In the genomic region with DNA sequence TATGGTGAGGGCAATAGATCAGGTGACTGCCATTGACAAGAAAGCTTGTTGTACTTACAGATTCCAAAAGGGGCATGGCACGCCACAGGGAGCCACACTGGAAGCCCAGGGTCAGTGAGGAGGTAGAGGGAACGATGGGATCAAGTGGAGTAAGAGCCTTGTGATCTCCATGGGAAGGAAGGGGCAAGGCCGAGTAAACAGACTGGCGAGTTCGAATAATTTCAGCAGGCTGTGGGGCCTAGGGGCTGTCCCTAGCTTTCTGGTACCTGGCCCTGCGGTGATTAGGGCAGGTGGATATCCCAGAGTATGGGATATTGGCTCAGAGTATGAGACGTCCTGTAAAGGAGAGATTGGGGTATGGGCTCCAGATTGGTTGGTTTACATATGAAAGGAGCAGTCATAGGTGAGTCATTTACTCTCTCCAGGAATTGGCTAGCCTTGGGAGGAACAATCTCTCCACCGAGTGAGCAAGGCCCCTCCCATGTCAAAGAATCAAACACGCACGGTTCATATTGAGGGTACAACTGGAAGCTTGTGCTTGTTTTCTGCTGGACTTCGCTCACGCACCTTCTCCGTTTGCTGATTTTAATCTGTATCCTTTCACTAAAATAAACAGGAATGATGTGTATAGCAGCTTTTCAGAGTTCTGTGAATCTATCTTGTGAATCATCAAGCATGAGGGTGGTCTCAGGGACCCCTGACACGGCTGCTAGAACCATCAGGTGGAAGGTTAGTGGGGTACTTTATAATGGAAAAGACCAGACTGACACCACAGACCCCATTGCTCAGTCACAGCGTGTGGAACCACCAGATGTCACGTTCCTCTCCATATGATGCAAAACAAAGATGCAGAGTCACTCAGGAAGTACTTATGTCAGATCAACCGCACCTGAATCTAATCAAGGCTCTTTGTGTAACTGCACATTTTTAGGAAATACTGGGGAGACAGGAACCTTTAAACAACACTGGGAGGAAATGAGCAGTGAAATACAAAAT, we compare ENCODE assay signal across 10 cellular contexts. TPM values are rescaled to one million over a fixed set of nuclear protein-coding genes. Genes with fewer than 3 reads are reported as not detected.
A peak's percentile ranks its signal among the peaks of the same experiment; 100 is the strongest.
DNase-seq lines count a peak whose midpoint lies in the region; ATAC-seq and TF ChIP-seq lines count a peak whose summit lies in the region.
"Had no signal": no experiment of that assay in that cellular context is flagged by ENCODE, and none has a peak within 500 bp of the region (broad histone marks: within the 10 kb centered on the region; RNA-seq: fewer than 3 reads in every experiment).

No MANE protein-coding gene starts in this region.

- H3K14ac ChIP-seq in H9 (ENCODE audit: insufficient read depth, low read length) = no peak overlapping the region

- peak overlapping the region; percentile 66 for H3K4me2 ChIP-seq in H9 (ENCODE audit: insufficient read depth, insufficient read length, low read length)

- H3K79me2 ChIP-seq in H9 (ENCODE audit: insufficient read depth, low read length) = no peaks in the 10 kb centered on the region; the same call in 1 of the 2 replicates

- H3K4me3 ChIP-seq in RWPE2 (ENCODE audit: severe bottlenecking) (no peak overlapping the region), uterus (no peak overlapping the region)
- H3K4me3 ChIP-seq: suprapubic skin had no signal

- peak overlapping the region; percentile 24 to 93 (median 56) for H3K27ac Mint-ChIP-seq in H9
- H3K27ac Mint-ChIP-seq: memory B cell had no signal

- peak overlapping the region; percentile 28 for H3K9ac ChIP-seq in H9 (ENCODE audit: extremely low read depth, insufficient read length, low read length)

- no peak overlapping the region for H2AFZ ChIP-seq in H9 (ENCODE audit: low read length)

- TF ChIP-seq POLR2A in uterus (IDR thresholded peaks at IDR 0.05) = no peak

- H3K27me3 ChIP-seq in H9 (ENCODE audit: insufficient read depth, low read length) (no peaks in the 10 kb centered on the region), RWPE2 (ENCODE audit: insufficient read depth, poor library complexity, severe bottlenecking) (no peaks in the 10 kb centered on the region), uterus (no peaks in the 10 kb centered on the region)
- H3K27me3 ChIP-seq: suprapubic skin had no signal

- H3K36me3 Mint-ChIP-seq in H9 (ENCODE audit: insufficient read depth in 1 of 3, low read depth in 3 of 3) = peaks cover 17 to 22% (median 19%) of the 10 kb centered on the region in 3 experiments

- no peak overlapping the region for H4K91ac ChIP-seq in H9 (ENCODE audit: insufficient read length, low read depth, low read length)

- H4K20me1 ChIP-seq in H9 (ENCODE audit: control insufficient read depth, insufficient read depth, insufficient read length) = no peaks in the 10 kb centered on the region

- TF ChIP-seq CTCF in H9 (conservative IDR thresholded peaks at IDR 0.05) (no peak), RWPE2 (IDR thresholded peaks at IDR 0.05; ENCODE audit: poor library complexity, severe bottlenecking) (no peak), uterus (IDR thresholded peaks at IDR 0.05) (no peak)

- H2BK5ac ChIP-seq in H9 (ENCODE audit: insufficient read length, low read length) = no peak overlapping the region

- H3K9me3 ChIP-seq in H9 (ENCODE audit: control insufficient read depth, low read depth, low read length) (no peaks in the 10 kb centered on the region), RWPE2 (ENCODE audit: severe bottlenecking) (no peaks in the 10 kb centered on the region), uterus (no peaks in the 10 kb centered on the region)
- H3K9me3 ChIP-seq: suprapubic skin had no signal

- no peaks in the 10 kb centered on the region for H3K23me2 ChIP-seq in H9 (ENCODE audit: insufficient read length, low read depth, low read length, poor library complexity, severe bottlenecking)

- no peaks in the 10 kb centered on the region for H3K27me3 Mint-ChIP-seq in H9 (ENCODE audit: low read depth)
- H3K27me3 Mint-ChIP-seq: memory B cell had no signal

- H3K18ac ChIP-seq in H9 (ENCODE audit: insufficient read length, low read depth, low read length) = no peak overlapping the region

- H3K56ac ChIP-seq in H9 (ENCODE audit: insufficient read length, low read depth, low read length) = no peak overlapping the region

- H3K23ac ChIP-seq in H9 (ENCODE audit: insufficient read length, low read depth, low read length) = no peak overlapping the region

- H3K4me3 Mint-ChIP-seq in H9 = peak overlapping the region; percentile 13 to 27
- H3K4me3 Mint-ChIP-seq: memory B cell had no signal

- peak; percentile 56 for DNase-seq in AG08396 (ENCODE audit: low spot score)
- DNase-seq in H9 = peak; percentile 79
- no peak for DNase-seq in RWPE2 (ENCODE audit: low spot score)
- DNase-seq in fibroblast of gingiva (ENCODE audit: low read depth) = peak; percentile 73
- DNase-seq in uterus = no peak
- no peak for DNase-seq in cerebellar nuclear complex (lab: John Stamatoyannopoulos, UW)

- H3K9me3 Mint-ChIP-seq in H9 = peaks cover 2 to 9% of the 10 kb centered on the region in 2 experiments; a peak in 4 of 5 replicates

- peak overlapping the region; percentile 86 for H2BK20ac ChIP-seq in H9 (ENCODE audit: low read depth, low read length, poor library complexity, severe bottlenecking)

- H4K5ac ChIP-seq in H9 (ENCODE audit: insufficient read length, low read depth, low read length) = no peak overlapping the region

- no peak overlapping the region for H2BK120ac ChIP-seq in H9 (ENCODE audit: low read depth, low read length, poor library complexity, severe bottlenecking)

- no peak overlapping the region for H2BK12ac ChIP-seq in H9 (ENCODE audit: insufficient read length, low read depth, low read length)

- H3K4me1 ChIP-seq in H9 (ENCODE audit: insufficient read depth, low read length) (peaks cover 5% of the 10 kb centered on the region; the same call in 1 of the 2 replicates), RWPE2 (ENCODE audit: insufficient read depth, poor library complexity, severe bottlenecking) (peaks cover 16% of the 10 kb centered on the region), uterus (peaks cover 0 to 3% of the 10 kb centered on the region in 2 donors)

- H3K27ac ChIP-seq in H9 (ENCODE audit: insufficient read length, low read depth, low read length) (peak overlapping the region; percentile 76), RWPE2 (ENCODE audit: poor library complexity, severe bottlenecking) (peak overlapping the region; percentile 37), uterus (no peak overlapping the region)
- H3K27ac ChIP-seq: suprapubic skin had no signal

- no peak overlapping the region for H2BK15ac ChIP-seq in H9 (ENCODE audit: low read depth, low read length)

- H3K79me1 ChIP-seq in H9 (ENCODE audit: insufficient read depth, low read depth, low read length, poor library complexity, severe bottlenecking) = no peaks in the 10 kb centered on the region

- intact Hi-C loops in uterus (cut with DNase I; ENCODE audit: low total_unique reads) = no loop called here

- no CpG with 5 or more reads among the region's 17 CpGs for WGBS in H9 (ENCODE audit: extremely low coverage, insufficient read length, low lambda C conversion rate)

- peak overlapping the region; percentile 39 for H3T11ph ChIP-seq in H9 (ENCODE audit: low read length)

- no peak overlapping the region for H2AK5ac ChIP-seq in H9 (ENCODE audit: insufficient read length, low read length)

- H3K36me3 ChIP-seq in RWPE2 (ENCODE audit: low read depth) (peaks cover 36% of the 10 kb centered on the region), uterus (no peaks in the 10 kb centered on the region)

- no peak overlapping the region for H4K8ac ChIP-seq in H9 (replicated peaks; ENCODE audit: insufficient read length, low read depth, low read length)

- ATAC-seq in RWPE2 (ENCODE audit: low read depth) (peak; percentile 97), GM19324 (IDR thresholded peaks at IDR 0.05; ENCODE audit: low FRiP score, unreplicated experiment) (no peak), GM18870 (IDR thresholded peaks at IDR 0.05; ENCODE audit: unreplicated experiment) (no peak)

- peaks cover 35 to 39% of the 10 kb centered on the region in 2 experiments for H3K4me1 Mint-ChIP-seq in H9
- H3K4me1 Mint-ChIP-seq: memory B cell had no signal

- no peak overlapping the region; the same call in 1 of the 2 replicates for H3K4ac ChIP-seq in H9 (ENCODE audit: low read depth, low read length)

RNA-seq across cellular contexts. Expression of gene GABARAPL2, which starts 27.9 kb away (rescaled TPM):
- total RNA-seq in H9 (2021) (60.5 and 62.6 TPM in 2 replicates), uterus (10 to 100 TPM; 19.0 to 95.9 (median 79.5) TPM)

RNA-seq across cellular contexts. Expression of gene ADAT1, which starts 29.0 kb away (rescaled TPM):
- total RNA-seq in H9 (2021) (42.4 and 54.2 TPM in 2 replicates), uterus (10 to 100 TPM; 21.8 to 72.2 (median 46.5) TPM)

RNA-seq across cellular contexts. Expression of gene TMEM231, which starts 38.1 kb away (rescaled TPM):
- 3.4 and 5.2 TPM in 2 replicates for total RNA-seq in H9 (2021)
- 10 to 100 TPM in 3 of 4 donors, 1 to 10 TPM in 1; 5.1 to 21.8 (median 15.2) TPM for total RNA-seq in uterus

RNA-seq across cellular contexts. Expression of gene KARS1, which starts 53.3 kb away (rescaled TPM):
- total RNA-seq in H9 (2021) (181 and 183 TPM in 2 replicates), uterus (100 to 1,000 TPM in 1 of 4 donors, 10 to 100 TPM in 3; 51.8 to 101 (median 87.1) TPM)

RNA-seq across cellular contexts. Expression of gene TERF2IP, which starts 53.5 kb away (rescaled TPM):
- total RNA-seq in H9 (2021) (15.6 and 15.9 TPM in 2 replicates), uterus (10 to 100 TPM; 29.5 to 74.5 (median 50.0) TPM)

Comparison
In these comparisons a context has a peak if more than half of its experiments do, and no peak if none do; other contexts are left out.
1. DNase-seq: peak in AG08396 (single experiment), H9 (single experiment) and fibroblast of gingiva (single experiment); none in RWPE2 (single experiment), uterus (0 of 2) and cerebellar nuclear complex (0 of 2).
2. H3K27ac ChIP-seq: peak in H9 (single experiment) and RWPE2 (single experiment); none in uterus (0 of 2).